Comparison of ENCODE assay signal across 8 cellular contexts in the genomic region with DNA sequence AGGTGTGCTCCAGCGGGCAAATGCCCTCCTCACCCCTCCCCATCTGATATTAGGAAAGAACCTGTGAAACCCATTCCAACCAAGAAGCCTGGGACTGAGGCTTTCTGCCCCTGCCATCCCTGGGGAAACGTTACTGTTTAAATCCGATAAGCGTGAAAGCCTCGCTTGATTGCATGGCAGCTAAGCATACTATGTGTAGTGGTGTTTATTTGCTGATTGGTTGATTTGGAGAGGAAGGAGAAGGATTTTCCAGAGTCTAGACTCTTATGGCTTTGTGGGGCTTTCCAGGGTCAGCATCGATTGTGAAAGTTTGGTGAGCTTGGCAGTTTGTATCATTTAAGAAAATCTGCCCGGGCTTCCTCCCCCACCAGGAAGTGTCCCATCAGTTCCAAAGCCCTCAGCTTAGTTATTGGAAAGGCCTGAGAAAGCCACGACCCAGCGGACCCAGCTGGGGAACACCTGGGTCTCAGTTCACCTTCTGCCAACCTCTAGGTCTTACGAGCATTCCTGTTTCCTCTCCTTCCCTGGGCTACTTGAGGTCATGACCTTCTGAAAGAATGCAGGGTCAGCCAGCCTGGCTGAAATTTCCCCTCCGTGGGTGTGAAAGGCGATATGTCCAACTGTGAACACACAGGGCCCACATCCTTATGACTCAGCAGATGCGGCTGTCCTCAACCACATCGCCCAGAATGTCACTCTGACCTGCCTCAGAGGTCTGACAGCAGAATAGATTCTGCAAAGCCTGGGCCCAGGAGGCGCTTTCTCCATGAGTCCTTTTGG.
DNase-seq lines count a peak whose midpoint lies in the region; ATAC-seq, FAIRE-seq and TF ChIP-seq lines count a peak whose summit lies in the region.

No MANE protein-coding gene starts in this region.

- peak overlapping the region in 1 of 3 experiments; percentile 24; a peak in 2 of 6 replicates for H3K4me3 ChIP-seq in HepG2 (replicated peaks in 1 of 3; ENCODE audit: insufficient read depth in 1 of 3, low read depth in 2 of 3, low read length in 3 of 3)
- H3K4me3 ChIP-seq in transverse colon, result no peak overlapping the region

- no peaks in the 10 kb centered on the region for H3K9me3 Mint-ChIP-seq in activated T-helper 1 cell treated with anti-CD3 and anti-CD28 coated beads, Interleukin-12 subunit alpha, Interleukin-12 subunit beta, Interleukin-2, Interleukin-4 antibody, amounts not matched to agents 30 ng/mL and 10 ng/mL and 1 ng/mL, durations not matched to agents 14 hours and 24 hours and 36 hours

- no peak for TF ChIP-seq RAD21 in HepG2 (CRISPR knock-in tag; IDR thresholded peaks at IDR 0.05)

- POLR2A ChIA-PET in HepG2 (lab: Yijun Ruan, JAX), result no interaction called here
- POLR2A ChIA-PET in RWPE1 (lab: Yijun Ruan, JAX; ENCODE audit: low non-redundant PET), result no interaction called here

- TF ChIP-seq CTCF in GM13976 (IDR thresholded peaks at IDR 0.05; ENCODE audit: borderline replicate concordance, control extremely low read depth, extremely low read depth, insufficient read depth, missing control alignments), result no peak
- no peak for TF ChIP-seq CTCF in HepG2 (CRISPR knock-in tag; IDR thresholded peaks at IDR 0.05)
- TF ChIP-seq CTCF in transverse colon (IDR thresholded peaks at IDR 0.05), result no peak
- TF ChIP-seq CTCF in RWPE1 (conservative IDR thresholded peaks at IDR 0.05; ENCODE audit: low read depth), result no peak

- in situ Hi-C loops in GM13976 (cut with MboI; ENCODE audit: low sequenced_read_pairs, unreplicated experiment) (loop anchor here (25.0 kb wide), 1 partner anchor 284 kb away; no protein-coding TSS in a partner anchor), HepG2 (cut with HindIII; ENCODE audit: extremely low pct_ligation_motif_present, low pct_unique_long_range_greater_than_20kb) (no loop called here), transverse colon (cut with MboI; ENCODE audit: low pct_ligation_motif_present in 1 of 4, low pct_unique_long_range_greater_than_20kb in 1 of 4, low sequenced_read_pairs in 3 of 4) (loop anchor here (10.0 to 25.0 kb wide), 2 partner anchors 134 to 152 kb away; no protein-coding TSS in a partner anchor)

- peak overlapping the region; percentile 17 for H3K4me3 Mint-ChIP-seq in activated T-helper 1 cell treated with anti-CD3 and anti-CD28 coated beads, Interleukin-12 subunit alpha, Interleukin-12 subunit beta, Interleukin-2, Interleukin-4 antibody, amounts not matched to agents 30 ng/mL and 10 ng/mL and 1 ng/mL, durations not matched to agents 14 hours and 24 hours and 36 hours

- H3K4me2 ChIP-seq in HepG2 (ENCODE audit: low read depth, low read length), result peak overlapping the region; percentile 71

- H3K79me2 ChIP-seq in HepG2 (ENCODE audit: insufficient read depth, low read length), result no peaks in the 10 kb centered on the region

- H3K27ac ChIP-seq in HepG2 (ENCODE audit: extremely low read length, insufficient read depth, low read length) (no peak overlapping the region), transverse colon (peak overlapping the region in 2 of 4 donors; percentile 19 to 34), RWPE1 (no peak overlapping the region)

- WGBS in HepG2 (ENCODE audit: low lambda C conversion rate), result 30% methylated on average over 13 of the region's 15 CpGs
- WGBS in transverse colon (ENCODE audit: low coverage in 1 of 2), 2 donors, result 20 to 55% methylated on average over 1 to 15 of the region's 15 CpGs

- TF ChIP-seq EP300 in HepG2 (IDR thresholded peaks at IDR 0.05; ENCODE audit: low read depth in 2 of 2, low read length in 2 of 2), result no peak
- 0 out of 2 replicates have a peak, but pooled peaks have one; percentile 25 for TF ChIP-seq EP300 in HepG2 (CRISPR knock-in tag; IDR thresholded peaks at IDR 0.05; ENCODE audit: borderline replicate concordance)
- TF ChIP-seq EP300 in transverse colon (IDR thresholded peaks at IDR 0.05; ENCODE audit: low read depth), result no peak

- H2AFZ ChIP-seq in HepG2 (ENCODE audit: low read length), result peak overlapping the region; percentile 85

- DNase-seq in GM13976 (ENCODE audit: low spot score), result peak; percentile 85
- DNase-seq in HS-27A (ENCODE audit: low read depth), result peak; percentile 34
- peak; percentile 67 for DNase-seq in activated T-helper 1 cell treated with anti-CD3 and anti-CD28 coated beads, Interleukin-12 subunit alpha, Interleukin-12 subunit beta, Interleukin-2, Interleukin-4 antibody, amounts not matched to agents 30 ng/mL and 10 ng/mL and 1 ng/mL, durations not matched to agents 14 hours and 24 hours and 36 hours (ENCODE audit: low spot score)
- peak; percentile 32 for DNase-seq in HepG2 (ENCODE audit: low spot score)
- peak; percentile 31 for DNase-seq in transverse colon
- DNase-seq in RWPE1 (ENCODE audit: low spot score), result no peak

- FAIRE-seq in HepG2 (lab: Jason Lieb, UNC), result peak; percentile 48

- peaks cover 2% of the 10 kb centered on the region for H3K36me3 Mint-ChIP-seq in activated T-helper 1 cell treated with anti-CD3 and anti-CD28 coated beads, Interleukin-12 subunit alpha, Interleukin-12 subunit beta, Interleukin-2, Interleukin-4 antibody, amounts not matched to agents 30 ng/mL and 10 ng/mL and 1 ng/mL, durations not matched to agents 14 hours and 24 hours and 36 hours (ENCODE audit: low read depth)

- no TSS peak for BruUV-seq in HepG2 (replicated peaks; lab: Mats Ljungman, UMichigan)

- H3K4me1 Mint-ChIP-seq in activated T-helper 1 cell treated with anti-CD3 and anti-CD28 coated beads, Interleukin-12 subunit alpha, Interleukin-12 subunit beta, Interleukin-2, Interleukin-4 antibody, amounts not matched to agents 30 ng/mL and 10 ng/mL and 1 ng/mL, durations not matched to agents 14 hours and 24 hours and 36 hours (ENCODE audit: low read depth), result peaks cover 83% of the 10 kb centered on the region

- CTCF ChIA-PET in HepG2 (lab: Yijun Ruan, JAX; ENCODE audit: low intra/inter-chr PET ratio, low total read pairs) (no interaction called here), RWPE1 (lab: Yijun Ruan, JAX) (no interaction called here)

- H3K36me3 ChIP-seq in HepG2 (replicated peaks in 1 of 2; ENCODE audit: control insufficient read depth in 1 of 2, insufficient read depth in 2 of 2, low read length in 2 of 2) (no peaks in the 10 kb centered on the region), transverse colon (no peaks in the 10 kb centered on the region)

- peaks cover 4% of the 10 kb centered on the region for H3K27me3 Mint-ChIP-seq in activated T-helper 1 cell treated with anti-CD3 and anti-CD28 coated beads, Interleukin-12 subunit alpha, Interleukin-12 subunit beta, Interleukin-2, Interleukin-4 antibody, amounts not matched to agents 30 ng/mL and 10 ng/mL and 1 ng/mL, durations not matched to agents 14 hours and 24 hours and 36 hours (ENCODE audit: insufficient read depth)

- peaks cover 18% of the 10 kb centered on the region for H3K4me1 ChIP-seq in HepG2 (ENCODE audit: insufficient read depth, low read length)
- H3K4me1 ChIP-seq in transverse colon, result peaks cover 0 to 19% (median 1%) of the 10 kb centered on the region in 4 donors

- intact Hi-C loops in activated T-helper 1 cell treated with anti-CD3 and anti-CD28 coated beads, Interleukin-12 subunit alpha, Interleukin-12 subunit beta, Interleukin-2, Interleukin-4 antibody, amounts not matched to agents 30 ng/mL and 10 ng/mL and 1 ng/mL, durations not matched to agents 14 hours and 24 hours and 36 hours (cut with micrococcal nuclease), result loop anchor here (1.0 to 2.0 kb wide), 3 partner anchors 24 to 74 kb away; no protein-coding TSS in a partner anchor
- intact Hi-C loops in HepG2 (cut with micrococcal nuclease; ENCODE audit: unreplicated experiment) (no loop called here), transverse colon (cut with DNase I; ENCODE audit: low total_unique reads) (no loop called here)

- peak; percentile 60 for ATAC-seq in GM21526 (IDR thresholded peaks at IDR 0.05; ENCODE audit: low FRiP score, unreplicated experiment)
- peak; percentile 45 for ATAC-seq in HepG2
- ATAC-seq in HG03025 (IDR thresholded peaks at IDR 0.05; ENCODE audit: low FRiP score, unreplicated experiment), result no peak

- peaks cover 2 to 3% of the 10 kb centered on the region in 2 experiments; a peak in 2 of 5 replicates for H3K27me3 ChIP-seq in HepG2 (ENCODE audit: control insufficient read depth in 1 of 2, insufficient read depth in 2 of 2, low read length in 2 of 2)
- no peaks in the 10 kb centered on the region for H3K27me3 ChIP-seq in transverse colon

- H3K9me3 ChIP-seq in HepG2 (ENCODE audit: low read length) (no peaks in the 10 kb centered on the region), transverse colon (no peaks in the 10 kb centered on the region)

- H3K27ac Mint-ChIP-seq in activated T-helper 1 cell treated with anti-CD3 and anti-CD28 coated beads, Interleukin-12 subunit alpha, Interleukin-12 subunit beta, Interleukin-2, Interleukin-4 antibody, amounts not matched to agents 30 ng/mL and 10 ng/mL and 1 ng/mL, durations not matched to agents 14 hours and 24 hours and 36 hours, result peak overlapping the region; percentile 61

- H3K9ac ChIP-seq in HepG2 (ENCODE audit: insufficient read depth, low read depth, low read length), result no peak overlapping the region

- no peaks in the 10 kb centered on the region for H4K20me1 ChIP-seq in HepG2 (ENCODE audit: insufficient read depth, low read length)

- no peak for TF ChIP-seq POLR2A in HepG2 (IDR thresholded peaks at IDR 0.05; ENCODE audit: insufficient read depth in 1 of 2, low read depth in 2 of 2, low read length in 2 of 2)
- TF ChIP-seq POLR2A in transverse colon (IDR thresholded peaks at IDR 0.05), result no peak

TF ChIP-seq in HepG2, 621 proteins besides CTCF, POLR2A, EP300 and RAD21 (continues in another document):
- TF ChIP-seq MAFK (conservative IDR thresholded peaks at IDR 0.05 in 1 of 2, IDR thresholded peaks at IDR 0.05 in 1 of 2; ENCODE audit: low read length in 2 of 2) (peak; percentile 25 to 31; a peak in 2 of 4 replicates), NFE2L2 (IDR thresholded peaks at IDR 0.05; ENCODE audit: low read length) (peak; percentile 79), MAFG (CRISPR knock-in tag; IDR thresholded peaks at IDR 0.05) (peak; percentile 45; the same call in 1 of the 2 replicates), TEAD3 (CRISPR knock-in tag; optimal IDR thresholded peaks at IDR 0.05; ENCODE audit: borderline replicate concordance) (peak; percentile 37), NFE2 (CRISPR knock-in tag; IDR thresholded peaks at IDR 0.05) (peak; percentile 67; the same call in 1 of the 2 replicates), ZNF251 (CRISPR knock-in tag; IDR thresholded peaks at IDR 0.05) (no peak), RXRB (CRISPR knock-in tag; IDR thresholded peaks at IDR 0.05; ENCODE audit: borderline replicate concordance) (0 out of 2 replicates have a peak, but pooled peaks have one; percentile 22), MTF1 (CRISPR knock-in tag; IDR thresholded peaks at IDR 0.05) (no peak), THYN1 (CRISPR knock-in tag; IDR thresholded peaks at IDR 0.05; ENCODE audit: borderline replicate concordance, low read depth) (no peak), HOXA7 (CRISPR knock-in tag; IDR thresholded peaks at IDR 0.05) (no peak), NR2F1 (CRISPR knock-in tag; IDR thresholded peaks at IDR 0.05) (0 out of 4 replicates have a peak, but pooled peaks have one; percentile 14 to 37), ZNF619 (CRISPR knock-in tag; IDR thresholded peaks at IDR 0.05) (no peak), RXRA (CRISPR knock-in tag; IDR thresholded peaks at IDR 0.05) (peak; percentile 68; the same call in 1 of the 2 replicates), FOSL2 (CRISPR knock-in tag; IDR thresholded peaks at IDR 0.05) (peak; percentile 65)
